Comparison of ENCODE assay signal across 23 cellular contexts in the genomic region with DNA sequence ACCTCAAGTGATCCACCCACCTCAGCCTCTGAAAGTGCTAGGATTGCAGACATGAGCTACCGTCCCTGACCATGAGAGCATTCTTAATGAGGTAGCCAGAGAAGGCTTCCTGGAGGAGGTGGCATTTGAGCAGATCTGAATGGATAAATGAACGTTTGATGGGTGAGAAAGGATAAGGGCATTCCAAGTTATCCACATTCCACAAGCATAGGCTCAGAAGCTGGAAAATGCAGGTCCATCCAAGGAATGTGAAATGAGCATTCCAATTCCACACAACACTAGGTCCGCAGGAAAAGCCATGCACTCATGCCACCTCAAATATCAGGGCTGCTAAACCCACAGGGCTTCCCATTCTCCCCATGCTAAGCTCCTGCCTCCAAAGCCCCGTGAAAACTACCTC. TPM values are rescaled to one million over a fixed set of nuclear protein-coding genes. Genes with fewer than 3 reads are reported as not detected.
A peak's percentile ranks its signal among the peaks of the same experiment; 100 is the strongest.
DNase-seq lines count a peak whose midpoint lies in the region; ATAC-seq and TF ChIP-seq lines count a peak whose summit lies in the region.
"Had no signal": no experiment of that assay in that cellular context is flagged by ENCODE, and none has a peak within 500 bp of the region (broad histone marks: within the 10 kb centered on the region; RNA-seq: fewer than 3 reads in every experiment).

No MANE protein-coding gene starts in this region.

- no peak overlapping the region for H2AK5ac ChIP-seq in trophoblast cell (ENCODE audit: low read length)

- H3K9ac ChIP-seq in trophoblast cell (ENCODE audit: low read length): no peak overlapping the region

- no CpG with 5 or more reads among the region's 4 CpGs for WGBS in trophoblast cell (ENCODE audit: extremely low coverage, insufficient coverage, insufficient read length)

- H3K23ac ChIP-seq in trophoblast cell (ENCODE audit: low read length): no peak overlapping the region

- peaks cover 0 to 7% (median 3%) of the 10 kb centered on the region in 3 donors for H3K9me3 Mint-ChIP-seq in T-cell

- no peak overlapping the region for H3K4ac ChIP-seq in trophoblast cell (ENCODE audit: low read depth, low read length)

- no peaks in the 10 kb centered on the region for H3K79me2 ChIP-seq in trophoblast cell (ENCODE audit: control insufficient read depth, insufficient read depth, low read length, poor library complexity)

- no peaks in the 10 kb centered on the region for H3K36me3 Mint-ChIP-seq in T-cell
- H3K36me3 Mint-ChIP-seq: activated CD8-positive, alpha-beta memory T cell treated with anti-CD3 and anti-CD28 coated beads, Interleukin-2, amount 10 ng/mL, durations not matched to agents 7 days and 5 days had no signal

- DNase-seq in EH (ENCODE audit: low read depth) (peak; percentile 77), NCI-H226 (peak; percentile 77), fibroblast of the aortic adventitia (ENCODE audit: low read depth) (peak; percentile 55), trophoblast cell (peak; percentile 80 to 94), HuH-7.5 (ENCODE audit: low spot score) (no peak), T-cell (no peak), BE2C (no peak)
- DNase-seq: activated CD4-positive, alpha-beta T cell treated with anti-CD3 and anti-CD28 coated beads, Interleukin-2, amount 10 ng/mL, durations not matched to agents 7 days and 5 days; activated CD8-positive, alpha-beta memory T cell treated with anti-CD3 and anti-CD28 coated beads, Interleukin-2, amount 10 ng/mL, durations not matched to agents 7 days and 5 days; activated naive CD4-positive, alpha-beta T cell treated with anti-CD3 and anti-CD28 coated beads, Interleukin-2, amount 50 U/mL, for 16 hours; COR-L47; DND-41; KG1; kidney; lower lobe of right lung; NCI-H2171; NCI-H69; T-helper 9 cell; transverse colon; WERI-Rb-1 had no signal

- H4K12ac ChIP-seq in trophoblast cell (ENCODE audit: low read depth, low read length): no peak overlapping the region

- POLR2A ChIA-PET in T-cell (lab: Charles Lee): no interaction called here

- no peak overlapping the region for H3K14ac ChIP-seq in trophoblast cell (ENCODE audit: low read length)

- H2BK120ac ChIP-seq in trophoblast cell (ENCODE audit: insufficient read depth, low read length, poor library complexity): peak overlapping the region; percentile 64

- no peaks in the 10 kb centered on the region for H3K36me3 ChIP-seq in trophoblast cell (ENCODE audit: control insufficient read depth in 1 of 2, insufficient read depth in 2 of 2, low read length in 2 of 2)
- H3K36me3 ChIP-seq in BE2C: no peaks in the 10 kb centered on the region
- H3K36me3 ChIP-seq: lower lobe of right lung, transverse colon, WERI-Rb-1 had no signal

- H2BK12ac ChIP-seq in trophoblast cell (ENCODE audit: low read length): no peak overlapping the region

- peak overlapping the region; percentile 29 for H3K4me2 ChIP-seq in trophoblast cell (ENCODE audit: low read length)

- no peak overlapping the region for H2BK5ac ChIP-seq in trophoblast cell (ENCODE audit: low read depth, low read length, poor library complexity)

- no peaks in the 10 kb centered on the region for H3K79me1 ChIP-seq in trophoblast cell (ENCODE audit: low read length)

- H3K27me3 ChIP-seq in trophoblast cell (ENCODE audit: insufficient read depth, low read length) (no peaks in the 10 kb centered on the region), BE2C (no peaks in the 10 kb centered on the region)
- H3K27me3 ChIP-seq: transverse colon had no signal

- peaks cover 0 to 5% of the 10 kb centered on the region in 2 donors for H3K27me3 Mint-ChIP-seq in T-cell
- H3K27me3 Mint-ChIP-seq: activated CD4-positive, alpha-beta T cell treated with anti-CD3 and anti-CD28 coated beads, Interleukin-2, amount 10 ng/mL, durations not matched to agents 7 days and 5 days; activated CD8-positive, alpha-beta memory T cell treated with anti-CD3 and anti-CD28 coated beads, Interleukin-2, amount 10 ng/mL, durations not matched to agents 7 days and 5 days had no signal

- peaks cover 22% of the 10 kb centered on the region for H3K9me3 ChIP-seq in trophoblast cell (ENCODE audit: insufficient read depth, low read depth, low read length)
- H3K9me3 ChIP-seq in BE2C: no peaks in the 10 kb centered on the region; the same call in 1 of the 2 replicates

- H3K4me3 ChIP-seq in fibroblast of the aortic adventitia (ENCODE audit: low read depth, low read length) (no peak overlapping the region), trophoblast cell (ENCODE audit: low read depth, low read length) (no peak overlapping the region), BE2C (ENCODE audit: low read depth, low read length) (no peak overlapping the region)
- H3K4me3 ChIP-seq: lower lobe of right lung, transverse colon had no signal

- no peak overlapping the region for H3K27ac Mint-ChIP-seq in T-cell
- H3K27ac Mint-ChIP-seq: activated CD4-positive, alpha-beta T cell treated with anti-CD3 and anti-CD28 coated beads, Interleukin-2, amount 10 ng/mL, durations not matched to agents 7 days and 5 days; activated CD8-positive, alpha-beta memory T cell treated with anti-CD3 and anti-CD28 coated beads, Interleukin-2, amount 10 ng/mL, durations not matched to agents 7 days and 5 days; dendritic cell treated with granulocyte-macrophage colony-stimulating factor and Interleukin-4, amounts not matched to agents 40 ng/mL and 50 ng/mL, for 4 days had no signal

- H3K4me1 ChIP-seq in trophoblast cell (ENCODE audit: control insufficient read depth in 1 of 2, insufficient read depth in 2 of 2, low read length in 2 of 2): peaks cover 13 to 14% of the 10 kb centered on the region in 2 experiments
- no peaks in the 10 kb centered on the region for H3K4me1 ChIP-seq in BE2C
- H3K4me1 ChIP-seq: lower lobe of right lung, transverse colon had no signal

- no peak for ATAC-seq in T-cell (replicated peaks in 1 of 4)
- ATAC-seq in GM18907 (IDR thresholded peaks at IDR 0.05; ENCODE audit: unreplicated experiment): no peak
- ATAC-seq: activated CD8-positive, alpha-beta memory T cell treated with anti-CD3 and anti-CD28 coated beads, Interleukin-2, amount 10 ng/mL, durations not matched to agents 7 days and 5 days; lower lobe of right lung had no signal

- CTCF ChIA-PET in T-cell (lab: Charles Lee): interaction anchor here in 1 of 2 donors (0.5 kb wide), 1 partner anchor 30 kb away, joined by 3 read pairs; no protein-coding TSS in a partner anchor

- H4K8ac ChIP-seq in trophoblast cell (ENCODE audit: low read depth, low read length): no peak overlapping the region

- H3K4me1 Mint-ChIP-seq in T-cell: no peaks in the 10 kb centered on the region
- H3K4me1 Mint-ChIP-seq: activated CD4-positive, alpha-beta T cell treated with anti-CD3 and anti-CD28 coated beads, Interleukin-2, amount 10 ng/mL, durations not matched to agents 7 days and 5 days; activated CD8-positive, alpha-beta memory T cell treated with anti-CD3 and anti-CD28 coated beads, Interleukin-2, amount 10 ng/mL, durations not matched to agents 7 days and 5 days had no signal

- H3K18ac ChIP-seq in trophoblast cell (ENCODE audit: low read length): no peak overlapping the region

- H4K91ac ChIP-seq in trophoblast cell (ENCODE audit: low read depth, low read length): no peak overlapping the region

- no peak overlapping the region for H3K27ac ChIP-seq in trophoblast cell (ENCODE audit: low read depth, low read length)
- H3K27ac ChIP-seq: lower lobe of right lung, RWPE1, transverse colon, WERI-Rb-1 had no signal

- TF ChIP-seq CTCF in fibroblast of the aortic adventitia (IDR thresholded peaks at IDR 0.05; ENCODE audit: insufficient read depth, low read length) (no peak), BE2C (IDR thresholded peaks at IDR 0.05; ENCODE audit: low read depth, low read length) (no peak)

- H2AFZ ChIP-seq in trophoblast cell (ENCODE audit: insufficient read depth, low read length, poor library complexity): no peak overlapping the region

- no peak overlapping the region for H3K4me3 Mint-ChIP-seq in T-cell
- H3K4me3 Mint-ChIP-seq: activated CD4-positive, alpha-beta T cell treated with anti-CD3 and anti-CD28 coated beads, Interleukin-2, amount 10 ng/mL, durations not matched to agents 7 days and 5 days; activated CD8-positive, alpha-beta memory T cell treated with anti-CD3 and anti-CD28 coated beads, Interleukin-2, amount 10 ng/mL, durations not matched to agents 7 days and 5 days; dendritic cell treated with granulocyte-macrophage colony-stimulating factor and Interleukin-4, amounts not matched to agents 40 ng/mL and 50 ng/mL, for 4 days had no signal

RNA-seq across cellular contexts. Expression of gene TMEM130, which starts 17.0 kb away (rescaled TPM):
- total RNA-seq in fibroblast of the aortic adventitia (ENCODE audit: low replicate concordance): 0.27 and 0.57 TPM in 2 replicates
- 0.19 and 0.29 TPM in 2 replicates for polyA plus RNA-seq in trophoblast cell (2013)
- total RNA-seq in T-cell: under 1 TPM in 1 of 5 donors, not detected in 4; 0.43 TPM
- polyA plus RNA-seq in BE2C (2012; ENCODE audit: insufficient read depth, insufficient read length, low read depth): 55.8 TPM
- total RNA-seq: activated CD4-positive, alpha-beta T cell treated with anti-CD3 and anti-CD28 coated beads, Interleukin-2, amount 10 ng/mL, durations not matched to agents 7 days and 5 days; activated CD8-positive, alpha-beta memory T cell treated with anti-CD3 and anti-CD28 coated beads, Interleukin-2, amount 10 ng/mL, durations not matched to agents 7 days and 5 days had no signal

RNA-seq across cellular contexts. Expression of gene TRRAP, which starts 25.5 kb away (rescaled TPM):
- total RNA-seq in fibroblast of the aortic adventitia (ENCODE audit: low replicate concordance) (9.6 and 17.4 TPM in 2 replicates), T-cell (10 to 100 TPM; 53.9 to 71.7 (median 65.8) TPM)
- 14.2 and 14.8 TPM in 2 replicates for polyA plus RNA-seq in trophoblast cell (2013)
- polyA plus RNA-seq in BE2C (2012; ENCODE audit: insufficient read depth, insufficient read length, low read depth): 42.7 TPM

Comparison
In these comparisons a context has a peak if more than half of its experiments do, and no peak if none do; other contexts are left out.
1. DNase-seq: peak in EH (single experiment), NCI-H226 (single experiment), fibroblast of the aortic adventitia (single experiment) and trophoblast cell (2 of 2); none in HuH-7.5 (single experiment), T-cell (0 of 34) and BE2C (single experiment).